9 cellular contexts compared by ENCODE assay signal in the genomic region with DNA sequence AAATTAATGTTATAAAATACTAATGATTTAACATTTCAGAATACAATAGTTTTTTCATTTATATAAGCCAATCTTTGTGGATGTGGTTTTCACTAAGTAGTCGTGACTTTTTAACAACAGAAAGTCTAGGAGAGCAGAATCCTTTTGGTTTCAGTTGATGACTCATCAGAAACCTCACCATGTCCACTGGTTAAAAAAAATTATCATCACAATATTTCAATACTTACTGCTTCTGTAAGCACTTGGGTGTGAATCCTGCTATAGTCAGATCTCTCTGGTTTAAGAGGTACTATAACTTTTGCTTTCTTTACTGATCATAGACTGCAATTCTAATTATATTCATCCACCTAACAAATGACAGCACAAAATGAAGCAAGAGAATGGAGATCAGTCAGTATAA.
DNase-seq lines count a peak whose midpoint lies in the region; ATAC-seq and TF ChIP-seq lines count a peak whose summit lies in the region.
"Had no signal": no experiment of that assay in that cellular context is flagged by ENCODE, and none has a peak within 500 bp of the region (broad histone marks: within the 10 kb centered on the region; RNA-seq: fewer than 3 reads in every experiment).

No MANE protein-coding gene starts in this region.

- H3K4me1 Mint-ChIP-seq in activated naive CD8-positive, alpha-beta T cell treated with anti-CD3 and anti-CD28 coated beads for 36 hours: peaks cover 4% of the 10 kb centered on the region

- no peak overlapping the region for H3K27ac Mint-ChIP-seq in activated naive CD8-positive, alpha-beta T cell treated with anti-CD3 and anti-CD28 coated beads for 36 hours

- no peaks in the 10 kb centered on the region for H3K36me3 Mint-ChIP-seq in activated naive CD8-positive, alpha-beta T cell treated with anti-CD3 and anti-CD28 coated beads for 36 hours

- no peak overlapping the region for H3K4me3 Mint-ChIP-seq in activated naive CD8-positive, alpha-beta T cell treated with anti-CD3 and anti-CD28 coated beads for 36 hours

- DNase-seq in astrocyte of the hippocampus (ENCODE audit: low read depth, low spot score) (peak; percentile 59), NCI-H1436 (lab: John Stamatoyannopoulos, UW) (no peak), left lobe of liver (ENCODE audit: low spot score) (no peak), GOT3 (lab: John Stamatoyannopoulos, UW) (no peak)
- DNase-seq in activated naive CD8-positive, alpha-beta T cell treated with anti-CD3 and anti-CD28 coated beads for 36 hours: no peak
- DNase-seq: hypothalamus had no signal

- peaks cover 3% of the 10 kb centered on the region for H3K27me3 Mint-ChIP-seq in activated naive CD8-positive, alpha-beta T cell treated with anti-CD3 and anti-CD28 coated beads for 36 hours

- H3K9me3 Mint-ChIP-seq in activated naive CD8-positive, alpha-beta T cell treated with anti-CD3 and anti-CD28 coated beads for 36 hours: peaks cover 5% of the 10 kb centered on the region

- no peak for TF ChIP-seq POLR2A in GM18505 (IDR thresholded peaks at IDR 0.05; ENCODE audit: borderline replicate concordance, extremely low read depth, insufficient read depth, insufficient read length)

- ATAC-seq in GM18505 (IDR thresholded peaks at IDR 0.05; ENCODE audit: unreplicated experiment) (peak; percentile 93), GM21423 (IDR thresholded peaks at IDR 0.05; ENCODE audit: unreplicated experiment) (peak; percentile 95), HG03280 (IDR thresholded peaks at IDR 0.05; ENCODE audit: unreplicated experiment) (peak; percentile 89), left lobe of liver (no peak)
